ENCODE assay signal across 1 cellular context in genomic region chr10:113922787-113923570, GRCh38.
TF ChIP-seq lines count a peak whose summit lies in the region.

No MANE protein-coding gene starts in this region.

TF ChIP-seq in GM23338, 12 proteins besides CTCF, POLR2A, EP300 and RAD21:
- TF ChIP-seq ZNF462 (CRISPR knock-in tag; IDR thresholded peaks at IDR 0.05) (no peak), CREB1 (CRISPR knock-in tag; IDR thresholded peaks at IDR 0.05; ENCODE audit: low read depth) (no peak), NANOG (IDR thresholded peaks at IDR 0.05; ENCODE audit: borderline replicate concordance) (no peak), EZH2 (IDR thresholded peaks at IDR 0.05; ENCODE audit: low read depth, unreplicated experiment) (no peak), POLR2AphosphoS5 (IDR thresholded peaks at IDR 0.05; ENCODE audit: low read depth) (no peak), ZNF114 (CRISPR knock-in tag; IDR thresholded peaks at IDR 0.05) (no peak), STAT1 (IDR thresholded peaks at IDR 0.05; ENCODE audit: unreplicated experiment) (no peak), EZH2phosphoT487 (IDR thresholded peaks at IDR 0.05; ENCODE audit: unreplicated experiment) (no peak), JUNB (IDR thresholded peaks at IDR 0.05; ENCODE audit: unreplicated experiment) (no peak), ZNF331 (CRISPR knock-in tag; IDR thresholded peaks at IDR 0.05; ENCODE audit: low read depth) (no peak), ETS1 (IDR thresholded peaks at IDR 0.05) (no peak)
- TF ChIP-seq, protein P1, sequence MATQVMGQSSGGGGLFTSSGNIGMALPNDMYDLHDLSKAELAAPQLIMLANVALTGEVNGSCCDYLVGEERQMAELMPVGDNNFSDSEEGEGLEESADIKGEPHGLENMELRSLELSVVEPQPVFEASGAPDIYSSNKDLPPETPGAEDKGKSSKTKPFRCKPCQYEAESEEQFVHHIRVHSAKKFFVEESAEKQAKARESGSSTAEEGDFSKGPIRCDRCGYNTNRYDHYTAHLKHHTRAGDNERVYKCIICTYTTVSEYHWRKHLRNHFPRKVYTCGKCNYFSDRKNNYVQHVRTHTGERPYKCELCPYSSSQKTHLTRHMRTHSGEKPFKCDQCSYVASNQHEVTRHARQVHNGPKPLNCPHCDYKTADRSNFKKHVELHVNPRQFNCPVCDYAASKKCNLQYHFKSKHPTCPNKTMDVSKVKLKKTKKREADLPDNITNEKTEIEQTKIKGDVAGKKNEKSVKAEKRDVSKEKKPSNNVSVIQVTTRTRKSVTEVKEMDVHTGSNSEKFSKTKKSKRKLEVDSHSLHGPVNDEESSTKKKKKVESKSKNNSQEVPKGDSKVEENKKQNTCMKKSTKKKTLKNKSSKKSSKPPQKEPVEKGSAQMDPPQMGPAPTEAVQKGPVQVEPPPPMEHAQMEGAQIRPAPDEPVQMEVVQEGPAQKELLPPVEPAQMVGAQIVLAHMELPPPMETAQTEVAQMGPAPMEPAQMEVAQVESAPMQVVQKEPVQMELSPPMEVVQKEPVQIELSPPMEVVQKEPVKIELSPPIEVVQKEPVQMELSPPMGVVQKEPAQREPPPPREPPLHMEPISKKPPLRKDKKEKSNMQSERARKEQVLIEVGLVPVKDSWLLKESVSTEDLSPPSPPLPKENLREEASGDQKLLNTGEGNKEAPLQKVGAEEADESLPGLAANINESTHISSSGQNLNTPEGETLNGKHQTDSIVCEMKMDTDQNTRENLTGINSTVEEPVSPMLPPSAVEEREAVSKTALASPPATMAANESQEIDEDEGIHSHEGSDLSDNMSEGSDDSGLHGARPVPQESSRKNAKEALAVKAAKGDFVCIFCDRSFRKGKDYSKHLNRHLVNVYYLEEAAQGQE (IDR thresholded peaks at IDR 0.05; ENCODE audit: unreplicated experiment): no peak
TF ChIP-seq in GM23338: peak in this region for 0.
